1 cellular context compared by ENCODE assay signal in the genomic region with DNA sequence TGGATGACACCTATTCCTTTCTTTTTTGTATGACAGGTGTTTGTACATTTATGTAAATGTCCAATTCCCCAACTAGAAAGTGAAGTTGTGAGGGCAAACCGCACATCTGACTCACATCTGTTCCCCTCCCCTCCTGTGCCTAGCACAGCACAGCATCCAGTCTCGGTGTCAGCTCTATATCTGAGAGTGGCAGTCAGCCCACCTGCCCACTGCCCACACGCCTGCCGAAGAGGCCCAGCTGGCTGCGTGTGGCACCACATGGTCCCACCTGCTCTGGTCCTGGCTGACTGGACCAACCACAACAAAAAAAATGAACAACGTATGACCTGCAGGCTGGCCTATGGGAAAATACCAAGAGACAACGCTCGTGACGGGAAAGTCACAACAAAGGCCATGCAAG.
TF ChIP-seq lines count a peak whose summit lies in the region.

No MANE protein-coding gene starts in this region.

TF ChIP-seq in GM12878, 131 proteins besides CTCF, POLR2A, EP300 and RAD21 (continued from another document):
- TF ChIP-seq CHD2 (IDR thresholded peaks at IDR 0.05; ENCODE audit: borderline replicate concordance, low read depth, low read length), result 0 out of 2 replicates have a peak, but pooled peaks have one; percentile 28
- TF ChIP-seq RUNX3 (IDR thresholded peaks at IDR 0.05; ENCODE audit: low read length), result peak; percentile 86
- TF ChIP-seq RCOR1 (conservative IDR thresholded peaks at IDR 0.05; ENCODE audit: low read depth, low read length), result no peak
- peak; percentile 94 for TF ChIP-seq ZNF687 (IDR thresholded peaks at IDR 0.05)
- peak; percentile 97 for TF ChIP-seq TCF3 (IDR thresholded peaks at IDR 0.05; ENCODE audit: borderline replicate concordance, insufficient read depth, low read depth, low read length)
- TF ChIP-seq, protein P1, sequence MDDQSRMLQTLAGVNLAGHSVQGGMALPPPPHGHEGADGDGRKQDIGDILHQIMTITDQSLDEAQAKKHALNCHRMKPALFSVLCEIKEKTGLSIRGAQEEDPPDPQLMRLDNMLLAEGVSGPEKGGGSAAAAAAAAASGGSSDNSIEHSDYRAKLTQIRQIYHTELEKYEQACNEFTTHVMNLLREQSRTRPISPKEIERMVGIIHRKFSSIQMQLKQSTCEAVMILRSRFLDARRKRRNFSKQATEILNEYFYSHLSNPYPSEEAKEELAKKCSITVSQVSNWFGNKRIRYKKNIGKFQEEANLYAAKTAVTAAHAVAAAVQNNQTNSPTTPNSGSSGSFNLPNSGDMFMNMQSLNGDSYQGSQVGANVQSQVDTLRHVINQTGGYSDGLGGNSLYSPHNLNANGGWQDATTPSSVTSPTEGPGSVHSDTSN (IDR thresholded peaks at IDR 0.05; ENCODE audit: insufficient replicate concordance, low read depth, low read length), result peak; percentile 19
- TF ChIP-seq IKZF2 (IDR thresholded peaks at IDR 0.05), result peak; percentile 85 to 91
- TF ChIP-seq STAT1 (conservative IDR thresholded peaks at IDR 0.05), result no peak
- peak; percentile 64; the same call in 1 of the 2 replicates for TF ChIP-seq ZNF384 (IDR thresholded peaks at IDR 0.05; ENCODE audit: borderline replicate concordance, low read depth, low read length)
- peak; percentile 61; the same call in 1 of the 2 replicates for TF ChIP-seq ZNF217 (IDR thresholded peaks at IDR 0.05)
- peak; percentile 12; the same call in 1 of the 2 replicates for TF ChIP-seq CREM (IDR thresholded peaks at IDR 0.05; ENCODE audit: low read depth)
- peak; percentile 50; the same call in 1 of the 2 replicates for TF ChIP-seq MXI1 (IDR thresholded peaks at IDR 0.05; ENCODE audit: low read depth, low read length)
- TF ChIP-seq NFIC (IDR thresholded peaks at IDR 0.05; ENCODE audit: low read depth, low read length), result peak; percentile 68; the same call in 1 of the 2 replicates
- TF ChIP-seq JUNB (IDR thresholded peaks at IDR 0.05), result peak; percentile 20; the same call in 1 of the 2 replicates
- no peak for TF ChIP-seq ZNF622 (IDR thresholded peaks at IDR 0.05)
- no peak for TF ChIP-seq KAT2A (conservative IDR thresholded peaks at IDR 0.05; ENCODE audit: control insufficient read depth, low read depth, low read length)
- TF ChIP-seq IRF3 (IDR thresholded peaks at IDR 0.05), result no peak
- peak; percentile 37; the same call in 1 of the 2 replicates for TF ChIP-seq BACH1 (IDR thresholded peaks at IDR 0.05; ENCODE audit: borderline replicate concordance)
- TF ChIP-seq RBBP5 (conservative IDR thresholded peaks at IDR 0.05), result no peak
- TF ChIP-seq FOXM1 (IDR thresholded peaks at IDR 0.05; ENCODE audit: low read depth, low read length), result peak; percentile 40; the same call in 1 of the 2 replicates
- TF ChIP-seq, protein P2, sequence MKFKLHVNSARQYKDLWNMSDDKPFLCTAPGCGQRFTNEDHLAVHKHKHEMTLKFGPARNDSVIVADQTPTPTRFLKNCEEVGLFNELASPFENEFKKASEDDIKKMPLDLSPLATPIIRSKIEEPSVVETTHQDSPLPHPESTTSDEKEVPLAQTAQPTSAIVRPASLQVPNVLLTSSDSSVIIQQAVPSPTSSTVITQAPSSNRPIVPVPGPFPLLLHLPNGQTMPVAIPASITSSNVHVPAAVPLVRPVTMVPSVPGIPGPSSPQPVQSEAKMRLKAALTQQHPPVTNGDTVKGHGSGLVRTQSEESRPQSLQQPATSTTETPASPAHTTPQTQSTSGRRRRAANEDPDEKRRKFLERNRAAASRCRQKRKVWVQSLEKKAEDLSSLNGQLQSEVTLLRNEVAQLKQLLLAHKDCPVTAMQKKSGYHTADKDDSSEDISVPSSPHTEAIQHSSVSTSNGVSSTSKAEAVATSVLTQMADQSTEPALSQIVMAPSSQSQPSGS (IDR thresholded peaks at IDR 0.05; ENCODE audit: low read length), result peak; percentile 71; the same call in 1 of the 2 replicates
- TF ChIP-seq ZZZ3 (IDR thresholded peaks at IDR 0.05; ENCODE audit: control insufficient read depth, insufficient read length, low read depth), result no peak
- peak; percentile 88 to 94 for TF ChIP-seq BHLHE40 (IDR thresholded peaks at IDR 0.05; ENCODE audit: borderline replicate concordance in 1 of 2, low read depth in 2 of 2, low read length in 1 of 2)
- TF ChIP-seq, protein P3, sequence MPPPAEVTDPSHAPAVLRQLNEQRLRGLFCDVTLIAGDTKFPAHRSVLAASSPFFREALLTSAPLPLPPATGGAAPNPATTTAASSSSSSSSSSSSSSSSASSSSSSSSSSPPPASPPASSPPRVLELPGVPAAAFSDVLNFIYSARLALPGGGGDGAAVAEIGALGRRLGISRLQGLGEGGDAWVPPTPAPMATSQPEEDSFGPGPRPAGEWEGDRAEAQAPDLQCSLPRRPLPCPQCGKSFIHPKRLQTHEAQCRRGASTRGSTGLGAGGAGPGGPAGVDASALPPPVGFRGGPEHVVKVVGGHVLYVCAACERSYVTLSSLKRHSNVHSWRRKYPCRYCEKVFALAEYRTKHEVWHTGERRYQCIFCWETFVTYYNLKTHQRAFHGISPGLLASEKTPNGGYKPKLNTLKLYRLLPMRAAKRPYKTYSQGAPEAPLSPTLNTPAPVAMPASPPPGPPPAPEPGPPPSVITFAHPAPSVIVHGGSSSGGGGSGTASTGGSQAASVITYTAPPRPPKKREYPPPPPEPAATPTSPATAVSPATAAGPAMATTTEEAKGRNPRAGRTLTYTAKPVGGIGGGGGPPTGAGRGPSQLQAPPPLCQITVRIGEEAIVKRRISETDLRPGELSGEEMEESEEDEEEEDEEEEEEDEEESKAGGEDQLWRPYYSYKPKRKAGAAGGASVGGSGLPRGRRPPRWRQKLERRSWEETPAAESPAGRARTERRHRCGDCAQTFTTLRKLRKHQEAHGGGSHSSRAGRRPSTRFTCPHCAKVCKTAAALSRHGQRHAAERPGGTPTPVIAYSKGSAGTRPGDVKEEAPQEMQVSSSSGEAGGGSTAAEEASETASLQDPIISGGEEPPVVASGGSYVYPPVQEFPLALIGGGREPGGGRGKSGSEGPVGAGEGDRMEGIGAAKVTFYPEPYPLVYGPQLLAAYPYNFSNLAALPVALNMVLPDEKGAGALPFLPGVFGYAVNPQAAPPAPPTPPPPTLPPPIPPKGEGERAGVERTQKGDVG (CRISPR knock-in tag; IDR thresholded peaks at IDR 0.05), result 0 out of 2 replicates have a peak, but pooled peaks have one; percentile 26
- peak; percentile 62 for TF ChIP-seq MEF2B (IDR thresholded peaks at IDR 0.05; ENCODE audit: partially characterized antibody, poor library complexity, severe bottlenecking)
- peak; percentile 97 for TF ChIP-seq TCF12 (IDR thresholded peaks at IDR 0.05; ENCODE audit: low read depth, low read length)
- TF ChIP-seq YY1 (IDR thresholded peaks at IDR 0.05; ENCODE audit: low read depth, low read length), result 0 out of 2 replicates have a peak, but pooled peaks have one; percentile 32
- peak; percentile 33; the same call in 1 of the 2 replicates for TF ChIP-seq HDGF (IDR thresholded peaks at IDR 0.05)
- TF ChIP-seq CBX5 (IDR thresholded peaks at IDR 0.05; ENCODE audit: low read depth), result 0 out of 2 replicates have a peak, but pooled peaks have one; percentile 12
- peak; percentile 63; the same call in 1 of the 2 replicates for TF ChIP-seq MLLT1 (IDR thresholded peaks at IDR 0.05)
- 0 out of 2 replicates have a peak, but pooled peaks have one; percentile 64 for TF ChIP-seq ATF7 (IDR thresholded peaks at IDR 0.05; ENCODE audit: low read depth)
- peak; percentile 60 for TF ChIP-seq RAD51 (IDR thresholded peaks at IDR 0.05)
- no peak for TF ChIP-seq SUZ12 (IDR thresholded peaks at IDR 0.05; ENCODE audit: unreplicated experiment)
- peak; percentile 61; the same call in 1 of the 2 replicates for TF ChIP-seq BCL11A (IDR thresholded peaks at IDR 0.05; ENCODE audit: low read depth, low read length)
- peak; percentile 91 for TF ChIP-seq NR2F1 (conservative IDR thresholded peaks at IDR 0.05)
- peak; percentile 62; the same call in 1 of the 2 replicates for TF ChIP-seq TBL1XR1 (IDR thresholded peaks at IDR 0.05; ENCODE audit: low read depth, low read length)
- peak; percentile 80 for TF ChIP-seq MTA2 (IDR thresholded peaks at IDR 0.05; ENCODE audit: low read depth)
- TF ChIP-seq DPF2 (IDR thresholded peaks at IDR 0.05), result peak; percentile 90; the same call in 1 of the 2 replicates
- 0 out of 2 replicates have a peak, but pooled peaks have one; percentile 2 for TF ChIP-seq SPI1 (IDR thresholded peaks at IDR 0.05; ENCODE audit: borderline replicate concordance, insufficient read depth, low read depth, low read length)
- no peak for TF ChIP-seq KDM1A (IDR thresholded peaks at IDR 0.05; ENCODE audit: borderline replicate concordance)
- no peak for TF ChIP-seq SREBF1 (IDR thresholded peaks at IDR 0.05; ENCODE audit: low read length)
- TF ChIP-seq IKZF1 (conservative IDR thresholded peaks at IDR 0.05), result peak; percentile 90
- TF ChIP-seq, protein P4, sequence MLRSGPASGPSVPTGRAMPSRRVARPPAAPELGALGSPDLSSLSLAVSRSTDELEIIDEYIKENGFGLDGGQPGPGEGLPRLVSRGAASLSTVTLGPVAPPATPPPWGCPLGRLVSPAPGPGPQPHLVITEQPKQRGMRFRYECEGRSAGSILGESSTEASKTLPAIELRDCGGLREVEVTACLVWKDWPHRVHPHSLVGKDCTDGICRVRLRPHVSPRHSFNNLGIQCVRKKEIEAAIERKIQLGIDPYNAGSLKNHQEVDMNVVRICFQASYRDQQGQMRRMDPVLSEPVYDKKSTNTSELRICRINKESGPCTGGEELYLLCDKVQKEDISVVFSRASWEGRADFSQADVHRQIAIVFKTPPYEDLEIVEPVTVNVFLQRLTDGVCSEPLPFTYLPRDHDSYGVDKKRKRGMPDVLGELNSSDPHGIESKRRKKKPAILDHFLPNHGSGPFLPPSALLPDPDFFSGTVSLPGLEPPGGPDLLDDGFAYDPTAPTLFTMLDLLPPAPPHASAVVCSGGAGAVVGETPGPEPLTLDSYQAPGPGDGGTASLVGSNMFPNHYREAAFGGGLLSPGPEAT (IDR thresholded peaks at IDR 0.05; ENCODE audit: low read depth), result peak; percentile 86
- TF ChIP-seq GATAD2B (conservative IDR thresholded peaks at IDR 0.05; ENCODE audit: low read depth), result peak; percentile 86; the same call in 1 of the 2 replicates
